In genomic region chr22:35397095-35397904, GRCh38 we compare ENCODE assay signal across 8 cellular contexts. TPM values are rescaled to one million over a fixed set of nuclear protein-coding genes. Genes with fewer than 3 reads are reported as not detected.
A peak's percentile ranks its signal among the peaks of the same experiment; 100 is the strongest.
DNase-seq lines count a peak whose midpoint lies in the region; ATAC-seq and TF ChIP-seq lines count a peak whose summit lies in the region.

No MANE protein-coding gene starts in this region.

- TF ChIP-seq POLR2A in testis (IDR thresholded peaks at IDR 0.05): no peak

- no peaks in the 10 kb centered on the region for H3K27me3 ChIP-seq in left lung
- no peaks in the 10 kb centered on the region for H3K27me3 ChIP-seq in testis
- H3K27me3 ChIP-seq in HAP-1 (ENCODE audit: low read depth): no peaks in the 10 kb centered on the region

- ATAC-seq in left lung: no peak

- DNase-seq in NCI-H2196 (lab: John Stamatoyannopoulos, UW; ENCODE audit: unreplicated experiment) (peak; percentile 11), NCI-H2196 treated with DMSO at 0.1 percent for 48 hours (lab: John Stamatoyannopoulos, UW; ENCODE audit: unreplicated experiment) (no peak), astrocyte of the cerebellum (ENCODE audit: low read depth) (peak; percentile 59), left lung (no peak), testis (peak; percentile 68), DMS 273 treated with DMSO at 0.1 percent for 48 hours (lab: John Stamatoyannopoulos, UW) (no peak), HAP-1 (ENCODE audit: low spot score in 2 of 2) (no peak)
- DNase-seq in activated CD4-positive, alpha-beta T cell treated with anti-CD3 and anti-CD28 coated beads, Interleukin-2, amount 50 U/mL, for 48 hours: no peak

- H3K4me3 ChIP-seq in astrocyte of the cerebellum (ENCODE audit: low read depth, low read length) (no peak overlapping the region), left lung (no peak overlapping the region), testis (no peak overlapping the region), HAP-1 (no peak overlapping the region)

- H3K36me3 ChIP-seq in left lung: peaks cover 0 to 25% of the 10 kb centered on the region in 2 donors
- H3K36me3 ChIP-seq in testis (ENCODE audit: low read depth, missing control alignments): no peaks in the 10 kb centered on the region
- peaks cover 11% of the 10 kb centered on the region for H3K36me3 ChIP-seq in HAP-1 (replicated peaks)

- H3K9me3 ChIP-seq in left lung: no peaks in the 10 kb centered on the region
- no peaks in the 10 kb centered on the region for H3K9me3 ChIP-seq in testis
- no peaks in the 10 kb centered on the region for H3K9me3 ChIP-seq in HAP-1

- no peak for TF ChIP-seq CTCF in astrocyte of the cerebellum (IDR thresholded peaks at IDR 0.05; ENCODE audit: low read depth, low read length, missing control alignments)
- TF ChIP-seq CTCF in left lung (IDR thresholded peaks at IDR 0.05): no peak
- TF ChIP-seq CTCF in testis (IDR thresholded peaks at IDR 0.05): no peak

- H3K27ac ChIP-seq in left lung (peak overlapping the region; percentile 68 to 76), testis (peak overlapping the region; percentile 27 to 40)

- 38 to 62% methylated on average over 13 of the region's 13 CpGs for WGBS in testis, 2 donors

- in situ Hi-C loops in astrocyte of the cerebellum (cut with HindIII; ENCODE audit: low sequenced_read_pairs): no loop called here
- in situ Hi-C loops in HAP-1 (cut with MboI; ENCODE audit: low sequenced_read_pairs): no loop called here

- intact Hi-C loops in left lung (cut with DNase I) (no loop called here), testis (cut with DNase I; ENCODE audit: low total_unique reads) (no loop called here)

- H3K4me1 ChIP-seq in left lung (peaks cover 7 to 36% of the 10 kb centered on the region in 2 donors), testis (peaks cover 48% of the 10 kb centered on the region), HAP-1 (peaks cover 17% of the 10 kb centered on the region)

RNA-seq across cellular contexts. Expression of gene MCM5, which starts 2.6 kb away (rescaled TPM):
- total RNA-seq in left lung (10 to 100 TPM; 34.9 to 62.5 TPM), testis (10 to 100 TPM; 34.3 to 49.6 TPM)
- polyA plus RNA-seq in testis (ENCODE audit: insufficient read depth, low read depth, low replicate concordance): 42.1 TPM

RNA-seq across cellular contexts. Expression of gene HMOX1, which starts 16.4 kb away (rescaled TPM):
- total RNA-seq in left lung (100 to 1,000 TPM in 1 of 2 donors, 10 to 100 TPM in 1; 43.4 to 355 TPM), testis (10 to 100 TPM; 22.0 to 35.2 TPM)
- polyA plus RNA-seq in testis (ENCODE audit: insufficient read depth, low read depth, low replicate concordance): 37.8 TPM

Comparison
In these comparisons a context has a peak if more than half of its experiments do, and no peak if none do; other contexts are left out.
1. DNase-seq: peak in NCI-H2196 (single experiment), astrocyte of the cerebellum (single experiment) and testis (single experiment); none in NCI-H2196 treated with DMSO at 0.1 percent for 48 hours (single experiment), left lung (0 of 2), DMS 273 treated with DMSO at 0.1 percent for 48 hours (single experiment), activated CD4-positive, alpha-beta T cell treated with anti-CD3 and anti-CD28 coated beads, Interleukin-2, amount 50 U/mL, for 48 hours (0 of 2) and HAP-1 (0 of 2).